In genomic region chr1:159920651-159921050, GRCh38 we compare ENCODE assay signal across 12 cellular contexts. TPM values are rescaled to one million over a fixed set of nuclear protein-coding genes. Genes with fewer than 3 reads are reported as not detected.
DNase-seq lines count a peak whose midpoint lies in the region; ATAC-seq and TF ChIP-seq lines count a peak whose summit lies in the region.
"Had no signal": no experiment of that assay in that cellular context is flagged by ENCODE, and none has a peak within 500 bp of the region (broad histone marks: within the 10 kb centered on the region; RNA-seq: fewer than 3 reads in every experiment).

No MANE protein-coding gene starts in this region.

- no peak overlapping the region for H3K4me2 ChIP-seq in IMR-90 (ENCODE audit: low read depth, low read length)

- no peak for ATAC-seq in CD4-positive, CD25-positive, alpha-beta regulatory T cell (ENCODE audit: low read depth in 2 of 2)
- ATAC-seq in IMR-90 (ENCODE audit: low read depth) (no peak), HG03354 (IDR thresholded peaks at IDR 0.05; ENCODE audit: poor library complexity, severe bottlenecking, unreplicated experiment) (no peak), GM21390 (IDR thresholded peaks at IDR 0.05; ENCODE audit: unreplicated experiment) (no peak)
- no peak for ATAC-seq in activated T-cell treated with anti-CD3 and anti-CD28 coated beads, Interleukin-2, amount 50 U/mL, for 4 hours
- ATAC-seq: HCT116 had no signal

- H3K56ac ChIP-seq in IMR-90 (ENCODE audit: extremely low read depth, insufficient read depth, low read length): no peak overlapping the region

- no peak overlapping the region for H2BK20ac ChIP-seq in IMR-90 (ENCODE audit: low read depth, low read length)

- H4K20me1 ChIP-seq in IMR-90 (ENCODE audit: insufficient read depth, low read length): peaks cover 79% of the 10 kb centered on the region

- H3K9me1 ChIP-seq in IMR-90 (ENCODE audit: insufficient read depth, low read length): peaks cover 37% of the 10 kb centered on the region

- H3K36me3 Mint-ChIP-seq in CD4-positive, CD25-positive, alpha-beta regulatory T cell: peaks cover 39% of the 10 kb centered on the region
- H3K36me3 Mint-ChIP-seq in activated naive CD8-positive, alpha-beta T cell treated with anti-CD3 and anti-CD28 coated beads for 36 hours: peaks cover 59% of the 10 kb centered on the region
- H3K36me3 Mint-ChIP-seq in activated T-cell treated with anti-CD3 and anti-CD28 coated beads, Interleukin-2, amount 50 U/mL, for 4 hours (ENCODE audit: insufficient read depth): peaks cover 43% of the 10 kb centered on the region

- peak overlapping the region in 3 of 4 donors; percentile 92 to 100 (median 97) for H3K4me3 Mint-ChIP-seq in CD4-positive, CD25-positive, alpha-beta regulatory T cell
- H3K4me3 Mint-ChIP-seq in activated naive CD8-positive, alpha-beta T cell treated with anti-CD3 and anti-CD28 coated beads for 36 hours: peak overlapping the region; percentile 92
- H3K4me3 Mint-ChIP-seq in activated T-cell treated with anti-CD3 and anti-CD28 coated beads, Interleukin-2, amount 50 U/mL, for 4 hours: no peak overlapping the region

- no peak overlapping the region for H3K14ac ChIP-seq in IMR-90 (replicated peaks; ENCODE audit: low read depth, low read length)

- H3K36me3 ChIP-seq in CD4-positive, CD25-positive, alpha-beta regulatory T cell (ENCODE audit: control insufficient read depth, insufficient read depth, low read length): peaks cover 46% of the 10 kb centered on the region
- H3K36me3 ChIP-seq in IMR-90 (ENCODE audit: control insufficient read depth, insufficient read depth, low read length): peaks cover 35% of the 10 kb centered on the region
- peaks cover 58% of the 10 kb centered on the region for H3K36me3 ChIP-seq in neutrophil

- peak overlapping the region; percentile 98 for H3K27ac ChIP-seq in CD4-positive, CD25-positive, alpha-beta regulatory T cell (ENCODE audit: insufficient read depth, low read length, poor library complexity, severe bottlenecking)
- H3K27ac ChIP-seq in IMR-90 (ENCODE audit: insufficient read depth, low read length) (no peak overlapping the region), neutrophil (peak overlapping the region; percentile 97)

- no peak overlapping the region for H3K9ac ChIP-seq in IMR-90 (ENCODE audit: low read depth, low read length)

- no peak overlapping the region for H2AK9ac ChIP-seq in IMR-90 (replicated peaks; ENCODE audit: low read depth, low read length, poor library complexity)

- peaks cover 0 to 6% (median 0%) of the 10 kb centered on the region in 7 donors for H3K9me3 Mint-ChIP-seq in CD4-positive, CD25-positive, alpha-beta regulatory T cell
- no peaks in the 10 kb centered on the region for H3K9me3 Mint-ChIP-seq in activated naive CD8-positive, alpha-beta T cell treated with anti-CD3 and anti-CD28 coated beads for 36 hours
- no peaks in the 10 kb centered on the region for H3K9me3 Mint-ChIP-seq in activated T-cell treated with anti-CD3 and anti-CD28 coated beads, Interleukin-2, amount 50 U/mL, for 4 hours

- H2BK5ac ChIP-seq in IMR-90 (ENCODE audit: low read depth, low read length, poor library complexity, severe bottlenecking): no peak overlapping the region

- peaks cover 10% of the 10 kb centered on the region for H3K27me3 Mint-ChIP-seq in CD4-positive, CD25-positive, alpha-beta regulatory T cell
- H3K27me3 Mint-ChIP-seq in activated naive CD8-positive, alpha-beta T cell treated with anti-CD3 and anti-CD28 coated beads for 36 hours: no peaks in the 10 kb centered on the region
- no peaks in the 10 kb centered on the region for H3K27me3 Mint-ChIP-seq in activated T-cell treated with anti-CD3 and anti-CD28 coated beads, Interleukin-2, amount 50 U/mL, for 4 hours (ENCODE audit: low read depth)

- no peak overlapping the region for H4K5ac ChIP-seq in IMR-90 (ENCODE audit: low read depth, low read length)

- H3K4me3 ChIP-seq in CD4-positive, CD25-positive, alpha-beta regulatory T cell (ENCODE audit: low read depth, low read length): peak overlapping the region; percentile 94
- H3K4me3 ChIP-seq in IMR-90 (ENCODE audit: insufficient read depth, low read depth, low read length) (no peak overlapping the region), neutrophil (ENCODE audit: low read depth in 1 of 2, low read length in 1 of 2) (peak overlapping the region; percentile 88 to 100)

- TF ChIP-seq RAD21 in IMR-90 (IDR thresholded peaks at IDR 0.05; ENCODE audit: low read length): no peak

- intact Hi-C loops in IMR-90 (cut with micrococcal nuclease): loop anchor here (10.0 kb wide), 1 partner anchor 294 kb away; no protein-coding TSS in a partner anchor

- TF ChIP-seq POLR2A in IMR-90 (IDR thresholded peaks at IDR 0.05; ENCODE audit: low read depth, low read length): no peak

- H3K4me1 ChIP-seq in CD4-positive, CD25-positive, alpha-beta regulatory T cell (ENCODE audit: control insufficient read depth, insufficient read depth, low read length, poor library complexity, severe bottlenecking): peaks cover 41% of the 10 kb centered on the region
- H3K4me1 ChIP-seq in IMR-90 (ENCODE audit: control insufficient read depth, insufficient read depth, low read length): peaks cover 35% of the 10 kb centered on the region
- peaks cover 47 to 57% of the 10 kb centered on the region in 2 experiments for H3K4me1 ChIP-seq in neutrophil (ENCODE audit: control insufficient read depth in 1 of 2, insufficient read depth in 1 of 2, low read depth in 1 of 2, low read length in 1 of 2)

- no peak overlapping the region for H4K8ac ChIP-seq in IMR-90 (ENCODE audit: low read depth in 2 of 2, low read length in 2 of 2)

- CTCF ChIA-PET in IMR-90 (lab: Yijun Ruan, JAX): no interaction called here

- H2AFZ ChIP-seq in IMR-90 (replicated peaks; ENCODE audit: low read length, poor library complexity): no peak overlapping the region

- POLR2A ChIA-PET in IMR-90 (lab: Charles Lee; ENCODE audit: unreplicated experiment): no interaction called here

- H2AK5ac ChIP-seq in IMR-90 (ENCODE audit: low read depth, low read length): no peak overlapping the region

- H3K27ac Mint-ChIP-seq in CD4-positive, CD25-positive, alpha-beta regulatory T cell: peak overlapping the region; percentile 98 to 100 (median 99)
- peak overlapping the region; percentile 98 for H3K27ac Mint-ChIP-seq in activated naive CD8-positive, alpha-beta T cell treated with anti-CD3 and anti-CD28 coated beads for 36 hours

- H3K27me3 ChIP-seq in CD4-positive, CD25-positive, alpha-beta regulatory T cell (ENCODE audit: control insufficient read depth, insufficient read depth, low read length): no peaks in the 10 kb centered on the region
- no peaks in the 10 kb centered on the region for H3K27me3 ChIP-seq in IMR-90 (ENCODE audit: control insufficient read depth, insufficient read depth, low read length)
- H3K27me3 ChIP-seq in neutrophil: no peaks in the 10 kb centered on the region

- H2BK15ac ChIP-seq in IMR-90 (ENCODE audit: low read depth, low read length): no peak overlapping the region

- H3K18ac ChIP-seq in IMR-90 (ENCODE audit: low read depth, low read length): no peak overlapping the region

- BruUV-seq in IMR-90 (replicated peaks; lab: Mats Ljungman, UMichigan): no TSS peak

- H3K9me3 ChIP-seq in CD4-positive, CD25-positive, alpha-beta regulatory T cell (ENCODE audit: control insufficient read depth in 2 of 2, low read length in 2 of 2): no peaks in the 10 kb centered on the region
- H3K9me3 ChIP-seq in IMR-90 (ENCODE audit: control insufficient read depth, insufficient read depth, low read length) (no peaks in the 10 kb centered on the region), neutrophil (no peaks in the 10 kb centered on the region)

- no peak overlapping the region for H2BK120ac ChIP-seq in IMR-90 (ENCODE audit: low read depth, low read length)

- no peak for DNase-seq in CD4-positive, CD25-positive, alpha-beta regulatory T cell
- no peak for DNase-seq in IMR-90
- no peak for DNase-seq in activated naive CD8-positive, alpha-beta T cell treated with anti-CD3 and anti-CD28 coated beads for 36 hours
- no peak for DNase-seq in activated T-cell treated with anti-CD3 and anti-CD28 coated beads, Interleukin-2, amount 50 U/mL, for 4 hours
- no peak for DNase-seq in HK-2 (ENCODE audit: unreplicated experiment)
- DNase-seq: NCI-H2081 treated with DMSO at 0.1 percent for 48 hours had no signal

- dilution Hi-C loops in IMR-90 (cut with HindIII; ENCODE audit: low sequenced_read_pairs, unreplicated experiment): no loop called here

- H3K4ac ChIP-seq in IMR-90 (ENCODE audit: low read depth, low read length): no peak overlapping the region

- H3K79me1 ChIP-seq in IMR-90 (ENCODE audit: low read depth in 1 of 2, low read length in 2 of 2): peaks cover 9 to 75% of the 10 kb centered on the region in 2 experiments

- WGBS in IMR-90 (ENCODE audit: extremely low coverage in 2 of 2, insufficient read length in 1 of 2), 2 experiments: no CpG with 5 or more reads among the region's 1 CpG

- TF ChIP-seq CTCF in IMR-90 (conservative IDR thresholded peaks at IDR 0.05; ENCODE audit: low read depth, low read length): no peak
- TF ChIP-seq CTCF in neutrophil (IDR thresholded peaks at IDR 0.05): no peak

- H3K4me1 Mint-ChIP-seq in CD4-positive, CD25-positive, alpha-beta regulatory T cell: peaks cover 16 to 70% (median 36%) of the 10 kb centered on the region in 4 donors
- H3K4me1 Mint-ChIP-seq in activated naive CD8-positive, alpha-beta T cell treated with anti-CD3 and anti-CD28 coated beads for 36 hours: peaks cover 47% of the 10 kb centered on the region
- peaks cover 69% of the 10 kb centered on the region for H3K4me1 Mint-ChIP-seq in activated T-cell treated with anti-CD3 and anti-CD28 coated beads, Interleukin-2, amount 50 U/mL, for 4 hours (ENCODE audit: low read depth)

- H3K23ac ChIP-seq in IMR-90 (ENCODE audit: low read depth, low read length): peak overlapping the region; percentile 4; the same call in 1 of the 2 replicates

- in situ Hi-C loops in IMR-90 (cut with MboI; ENCODE audit: low sequenced_read_pairs): no loop called here

- H4K91ac ChIP-seq in IMR-90 (ENCODE audit: insufficient read depth, low read depth, low read length): no peak overlapping the region

RNA-seq across cellular contexts. Expression of gene TAGLN2, which starts 4.7 kb away (rescaled TPM):
- 503 TPM for total RNA-seq in CD4-positive, CD25-positive, alpha-beta regulatory T cell
- 1,000 to 10,000 TPM in 2 of 4 donors, 100 to 1,000 TPM in 2; 723 to 1,055 (median 950) TPM for polyA plus RNA-seq in CD4-positive, CD25-positive, alpha-beta regulatory T cell
- 365 and 440 TPM in 2 replicates for total RNA-seq in IMR-90 (2012; rRNA removed)
- 634 and 646 TPM in 2 replicates for polyA plus RNA-seq in IMR-90 (2012; rRNA removed)
- 328 and 686 TPM in 2 replicates for polyA plus RNA-seq in IMR-90 (2012; cell fraction: cytosol; rRNA removed)
- 327 and 351 TPM in 2 replicates for polyA plus RNA-seq in IMR-90 (2012; cell fraction: nucleus; rRNA removed; ENCODE audit: low replicate concordance)
- total RNA-seq in activated naive CD8-positive, alpha-beta T cell treated with anti-CD3 and anti-CD28 coated beads for 36 hours: 100 to 1,000 TPM; 463 to 489 TPM
- 100 to 1,000 TPM; 338 to 362 (median 353) TPM for total RNA-seq in activated T-cell treated with anti-CD3 and anti-CD28 coated beads, Interleukin-2, amount 50 U/mL, for 4 hours

RNA-seq across cellular contexts. Expression of gene CFAP45, which starts 20.7 kb away (rescaled TPM):
- 7.2 TPM for total RNA-seq in CD4-positive, CD25-positive, alpha-beta regulatory T cell
- polyA plus RNA-seq in CD4-positive, CD25-positive, alpha-beta regulatory T cell: under 1 TPM in 3 of 4 donors, not detected in 1; 0.40 to 0.52 (median 0.44) TPM
- total RNA-seq in IMR-90 (2012; rRNA removed): 0.56 and 0.72 TPM in 2 replicates
- polyA plus RNA-seq in IMR-90 (2012; rRNA removed): 0.51 and 0.55 TPM in 2 replicates
- polyA plus RNA-seq in IMR-90 (2012; cell fraction: cytosol; rRNA removed): 0.14 and 0.71 TPM in 2 replicates
- polyA plus RNA-seq in IMR-90 (2012; cell fraction: nucleus; rRNA removed; ENCODE audit: low replicate concordance): 0.63 and 1.3 TPM in 2 replicates
- total RNA-seq in activated naive CD8-positive, alpha-beta T cell treated with anti-CD3 and anti-CD28 coated beads for 36 hours: under 1 TPM; 0.78 to 0.80 TPM
- 1 to 10 TPM in 1 of 3 donors, under 1 TPM in 2; 0.82 to 1.2 (median 0.82) TPM for total RNA-seq in activated T-cell treated with anti-CD3 and anti-CD28 coated beads, Interleukin-2, amount 50 U/mL, for 4 hours

RNA-seq across cellular contexts. Expression of gene IGSF9, which starts 24.8 kb away (rescaled TPM):
- total RNA-seq in CD4-positive, CD25-positive, alpha-beta regulatory T cell: not detected
- polyA plus RNA-seq in CD4-positive, CD25-positive, alpha-beta regulatory T cell: under 1 TPM in 1 of 4 donors, not detected in 3; 0.23 TPM
- total RNA-seq in IMR-90 (2012; rRNA removed): not detected in 2 replicates
- 0.05 and 0.07 TPM in 2 replicates for polyA plus RNA-seq in IMR-90 (2012; rRNA removed)
- 0.02 and 0.05 TPM in 2 replicates for polyA plus RNA-seq in IMR-90 (2012; cell fraction: cytosol; rRNA removed)
- 0.07 and 0.29 TPM in 2 replicates for polyA plus RNA-seq in IMR-90 (2012; cell fraction: nucleus; rRNA removed; ENCODE audit: low replicate concordance)
- under 1 TPM in 1 of 2 experiments, not detected in 1; 0.08 TPM for total RNA-seq in activated naive CD8-positive, alpha-beta T cell treated with anti-CD3 and anti-CD28 coated beads for 36 hours
- total RNA-seq in activated T-cell treated with anti-CD3 and anti-CD28 coated beads, Interleukin-2, amount 50 U/mL, for 4 hours: under 1 TPM; 0.11 to 0.20 (median 0.16) TPM
- total RNA-seq: cardiac septum had no signal

RNA-seq across cellular contexts. Expression of gene SLAMF9, which starts 33.4 kb away (rescaled TPM):
- not detected for total RNA-seq in CD4-positive, CD25-positive, alpha-beta regulatory T cell
- polyA plus RNA-seq in CD4-positive, CD25-positive, alpha-beta regulatory T cell: not detected
- total RNA-seq in IMR-90 (2012; rRNA removed): 0.18 and 0.28 TPM in 2 replicates
- 0.27 and 0.67 TPM in 2 replicates for polyA plus RNA-seq in IMR-90 (2012; rRNA removed)
- polyA plus RNA-seq in IMR-90 (2012; cell fraction: cytosol; rRNA removed): 0.14 and 0.19 TPM in 2 replicates
- 0.07 TPM in 1 of 2 replicates, not detected in the other for polyA plus RNA-seq in IMR-90 (2012; cell fraction: nucleus; rRNA removed; ENCODE audit: low replicate concordance)
- total RNA-seq in activated naive CD8-positive, alpha-beta T cell treated with anti-CD3 and anti-CD28 coated beads for 36 hours: not detected
- total RNA-seq in activated T-cell treated with anti-CD3 and anti-CD28 coated beads, Interleukin-2, amount 50 U/mL, for 4 hours: not detected
- total RNA-seq: cardiac septum; T-helper 2 cell treated with Interferon-gamma antibody and Interleukin-4, amounts not matched to agents 100 ng/mL and 5 ng/mL, for 36 hours had no signal

RNA-seq across cellular contexts. Expression of gene VSIG8, which starts 58.2 kb away (rescaled TPM):
- total RNA-seq in CD4-positive, CD25-positive, alpha-beta regulatory T cell: not detected
- not detected for polyA plus RNA-seq in CD4-positive, CD25-positive, alpha-beta regulatory T cell
- total RNA-seq in IMR-90 (2012; rRNA removed): not detected in 2 replicates
- not detected in 2 replicates for polyA plus RNA-seq in IMR-90 (2012; rRNA removed)
- polyA plus RNA-seq in IMR-90 (2012; cell fraction: cytosol; rRNA removed): 0.05 TPM in 1 of 2 replicates, not detected in the other
- 0.05 and 0.37 TPM in 2 replicates for polyA plus RNA-seq in IMR-90 (2012; cell fraction: nucleus; rRNA removed; ENCODE audit: low replicate concordance)
- not detected for total RNA-seq in activated naive CD8-positive, alpha-beta T cell treated with anti-CD3 and anti-CD28 coated beads for 36 hours
- total RNA-seq in activated T-cell treated with anti-CD3 and anti-CD28 coated beads, Interleukin-2, amount 50 U/mL, for 4 hours: not detected
- total RNA-seq: cardiac septum; T-helper 2 cell treated with Interferon-gamma antibody and Interleukin-4, amounts not matched to agents 100 ng/mL and 5 ng/mL, for 36 hours had no signal
